In the genomic region with DNA sequence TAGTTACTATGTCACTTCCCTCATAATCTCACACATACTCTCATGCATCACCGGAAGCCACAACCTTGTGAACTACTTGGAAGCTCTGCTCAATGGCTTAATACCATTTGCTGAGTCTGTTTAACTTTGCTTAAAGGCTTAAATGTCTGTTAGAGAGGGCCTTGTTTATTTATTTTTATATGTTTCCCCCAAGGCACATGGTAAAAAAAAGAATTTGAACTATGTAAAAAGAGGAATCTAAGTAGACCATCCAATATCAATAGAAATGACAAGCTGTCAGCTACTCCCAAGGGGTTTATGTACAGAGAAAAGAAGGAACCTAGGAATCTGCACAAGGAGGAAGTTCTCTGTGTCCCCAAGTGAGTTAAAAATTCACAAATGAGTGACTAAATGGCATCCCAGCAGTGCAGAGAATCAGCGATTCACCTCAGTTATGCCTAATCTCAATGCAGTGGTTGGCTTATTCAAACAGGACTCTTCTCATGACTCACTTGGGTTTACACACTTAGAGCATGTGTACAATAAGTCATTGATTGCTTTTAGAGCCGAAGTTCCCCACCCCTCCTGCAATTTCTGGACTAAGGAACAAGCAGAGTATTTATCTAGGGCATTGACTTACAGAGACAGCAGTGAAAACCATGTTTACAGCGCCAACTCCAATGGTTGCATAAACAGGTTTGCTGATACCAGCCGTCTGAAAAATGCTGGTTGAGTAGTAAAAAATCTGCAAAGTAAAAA, we compare ENCODE assay signal across 1 cellular context.
TF ChIP-seq lines count a peak whose summit lies in the region.

No MANE protein-coding gene starts in this region.

TF ChIP-seq in HepG2, 621 proteins besides CTCF, POLR2A, EP300 and RAD21 (continued from another document and continues in another):
- TF ChIP-seq, protein P1, sequence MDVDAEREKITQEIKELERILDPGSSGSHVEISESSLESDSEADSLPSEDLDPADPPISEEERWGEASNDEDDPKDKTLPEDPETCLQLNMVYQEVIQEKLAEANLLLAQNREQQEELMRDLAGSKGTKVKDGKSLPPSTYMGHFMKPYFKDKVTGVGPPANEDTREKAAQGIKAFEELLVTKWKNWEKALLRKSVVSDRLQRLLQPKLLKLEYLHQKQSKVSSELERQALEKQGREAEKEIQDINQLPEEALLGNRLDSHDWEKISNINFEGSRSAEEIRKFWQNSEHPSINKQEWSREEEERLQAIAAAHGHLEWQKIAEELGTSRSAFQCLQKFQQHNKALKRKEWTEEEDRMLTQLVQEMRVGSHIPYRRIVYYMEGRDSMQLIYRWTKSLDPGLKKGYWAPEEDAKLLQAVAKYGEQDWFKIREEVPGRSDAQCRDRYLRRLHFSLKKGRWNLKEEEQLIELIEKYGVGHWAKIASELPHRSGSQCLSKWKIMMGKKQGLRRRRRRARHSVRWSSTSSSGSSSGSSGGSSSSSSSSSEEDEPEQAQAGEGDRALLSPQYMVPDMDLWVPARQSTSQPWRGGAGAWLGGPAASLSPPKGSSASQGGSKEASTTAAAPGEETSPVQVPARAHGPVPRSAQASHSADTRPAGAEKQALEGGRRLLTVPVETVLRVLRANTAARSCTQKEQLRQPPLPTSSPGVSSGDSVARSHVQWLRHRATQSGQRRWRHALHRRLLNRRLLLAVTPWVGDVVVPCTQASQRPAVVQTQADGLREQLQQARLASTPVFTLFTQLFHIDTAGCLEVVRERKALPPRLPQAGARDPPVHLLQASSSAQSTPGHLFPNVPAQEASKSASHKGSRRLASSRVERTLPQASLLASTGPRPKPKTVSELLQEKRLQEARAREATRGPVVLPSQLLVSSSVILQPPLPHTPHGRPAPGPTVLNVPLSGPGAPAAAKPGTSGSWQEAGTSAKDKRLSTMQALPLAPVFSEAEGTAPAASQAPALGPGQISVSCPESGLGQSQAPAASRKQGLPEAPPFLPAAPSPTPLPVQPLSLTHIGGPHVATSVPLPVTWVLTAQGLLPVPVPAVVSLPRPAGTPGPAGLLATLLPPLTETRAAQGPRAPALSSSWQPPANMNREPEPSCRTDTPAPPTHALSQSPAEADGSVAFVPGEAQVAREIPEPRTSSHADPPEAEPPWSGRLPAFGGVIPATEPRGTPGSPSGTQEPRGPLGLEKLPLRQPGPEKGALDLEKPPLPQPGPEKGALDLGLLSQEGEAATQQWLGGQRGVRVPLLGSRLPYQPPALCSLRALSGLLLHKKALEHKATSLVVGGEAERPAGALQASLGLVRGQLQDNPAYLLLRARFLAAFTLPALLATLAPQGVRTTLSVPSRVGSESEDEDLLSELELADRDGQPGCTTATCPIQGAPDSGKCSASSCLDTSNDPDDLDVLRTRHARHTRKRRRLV (CRISPR knock-in tag; IDR thresholded peaks at IDR 0.05), result 0 out of 2 replicates have a peak, but pooled peaks have one; percentile 44
- TF ChIP-seq EED (CRISPR knock-in tag; IDR thresholded peaks at IDR 0.05) (no peak), ZBTB8A (CRISPR knock-in tag; IDR thresholded peaks at IDR 0.05; ENCODE audit: borderline replicate concordance, low read depth) (no peak), RXRB (CRISPR knock-in tag; IDR thresholded peaks at IDR 0.05; ENCODE audit: borderline replicate concordance) (peak; percentile 94), NFKBIZ (CRISPR knock-in tag; IDR thresholded peaks at IDR 0.05) (peak; percentile 60; the same call in 1 of the 2 replicates), POLR2G (IDR thresholded peaks at IDR 0.05; ENCODE audit: low read depth, low read length) (peak; percentile 70), ZNF629 (CRISPR knock-in tag; conservative IDR thresholded peaks at IDR 0.05) (0 out of 2 replicates have a peak, but pooled peaks have one; percentile 50), RCOR2 (CRISPR knock-in tag; IDR thresholded peaks at IDR 0.05) (peak; percentile 96), CENPX (CRISPR knock-in tag; IDR thresholded peaks at IDR 0.05) (no peak), NFATC3 (CRISPR knock-in tag; IDR thresholded peaks at IDR 0.05) (no peak), ADNP (CRISPR knock-in tag; IDR thresholded peaks at IDR 0.05) (no peak), ZNF512B (CRISPR knock-in tag; IDR thresholded peaks at IDR 0.05; ENCODE audit: borderline replicate concordance) (no peak), FOXK2 (IDR thresholded peaks at IDR 0.05) (peak; percentile 98), PITX1 (CRISPR knock-in tag; IDR thresholded peaks at IDR 0.05) (peak; percentile 97), ZNF563 (CRISPR knock-in tag; IDR thresholded peaks at IDR 0.05) (no peak), RBAK (CRISPR knock-in tag; IDR thresholded peaks at IDR 0.05) (no peak), GABPB1 (CRISPR knock-in tag; IDR thresholded peaks at IDR 0.05) (peak; percentile 49), THYN1 (CRISPR knock-in tag; IDR thresholded peaks at IDR 0.05; ENCODE audit: borderline replicate concordance, low read depth) (no peak), HES4 (CRISPR knock-in tag; IDR thresholded peaks at IDR 0.05; ENCODE audit: borderline replicate concordance) (no peak), ZNF775 (CRISPR knock-in tag; IDR thresholded peaks at IDR 0.05; ENCODE audit: borderline replicate concordance) (0 out of 2 replicates have a peak, but pooled peaks have one; percentile 25), ZNF773 (CRISPR knock-in tag; IDR thresholded peaks at IDR 0.05; ENCODE audit: borderline replicate concordance) (no peak), ZSCAN20 (CRISPR knock-in tag; IDR thresholded peaks at IDR 0.05; ENCODE audit: borderline replicate concordance) (no peak), MYNN (CRISPR knock-in tag; IDR thresholded peaks at IDR 0.05; ENCODE audit: low read depth) (no peak), PPARG (CRISPR knock-in tag; conservative IDR thresholded peaks at IDR 0.05) (peak; percentile 92), MIER3 (CRISPR knock-in tag; IDR thresholded peaks at IDR 0.05; ENCODE audit: borderline replicate concordance) (peak; percentile 93; the same call in 1 of the 2 replicates), HMGA1 (CRISPR knock-in tag; conservative IDR thresholded peaks at IDR 0.05) (no peak), ONECUT2 (CRISPR knock-in tag; IDR thresholded peaks at IDR 0.05) (peak; percentile 94), MTF1 (CRISPR knock-in tag; IDR thresholded peaks at IDR 0.05) (no peak), RBFOX2 (IDR thresholded peaks at IDR 0.05; ENCODE audit: low read depth, low read length) (peak; percentile 61), ZNF251 (CRISPR knock-in tag; IDR thresholded peaks at IDR 0.05) (no peak)
- TF ChIP-seq, protein P2, sequence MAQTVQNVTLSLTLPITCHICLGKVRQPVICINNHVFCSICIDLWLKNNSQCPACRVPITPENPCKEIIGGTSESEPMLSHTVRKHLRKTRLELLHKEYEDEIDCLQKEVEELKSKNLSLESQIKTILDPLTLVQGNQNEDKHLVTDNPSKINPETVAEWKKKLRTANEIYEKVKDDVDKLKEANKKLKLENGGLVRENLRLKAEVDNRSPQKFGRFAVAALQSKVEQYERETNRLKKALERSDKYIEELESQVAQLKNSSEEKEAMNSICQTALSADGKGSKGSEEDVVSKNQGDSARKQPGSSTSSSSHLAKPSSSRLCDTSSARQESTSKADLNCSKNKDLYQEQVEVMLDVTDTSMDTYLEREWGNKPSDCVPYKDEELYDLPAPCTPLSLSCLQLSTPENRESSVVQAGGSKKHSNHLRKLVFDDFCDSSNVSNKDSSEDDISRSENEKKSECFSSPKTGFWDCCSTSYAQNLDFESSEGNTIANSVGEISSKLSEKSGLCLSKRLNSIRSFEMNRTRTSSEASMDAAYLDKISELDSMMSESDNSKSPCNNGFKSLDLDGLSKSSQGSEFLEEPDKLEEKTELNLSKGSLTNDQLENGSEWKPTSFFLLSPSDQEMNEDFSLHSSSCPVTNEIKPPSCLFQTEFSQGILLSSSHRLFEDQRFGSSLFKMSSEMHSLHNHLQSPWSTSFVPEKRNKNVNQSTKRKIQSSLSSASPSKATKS (CRISPR knock-in tag; IDR thresholded peaks at IDR 0.05), result peak; percentile 92
- TF ChIP-seq, protein P3, sequence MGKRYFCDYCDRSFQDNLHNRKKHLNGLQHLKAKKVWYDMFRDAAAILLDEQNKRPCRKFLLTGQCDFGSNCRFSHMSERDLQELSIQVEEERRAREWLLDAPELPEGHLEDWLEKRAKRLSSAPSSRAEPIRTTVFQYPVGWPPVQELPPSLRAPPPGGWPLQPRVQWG (CRISPR knock-in tag; IDR thresholded peaks at IDR 0.05; ENCODE audit: borderline replicate concordance, low read depth), result no peak
- TF ChIP-seq, protein P4, sequence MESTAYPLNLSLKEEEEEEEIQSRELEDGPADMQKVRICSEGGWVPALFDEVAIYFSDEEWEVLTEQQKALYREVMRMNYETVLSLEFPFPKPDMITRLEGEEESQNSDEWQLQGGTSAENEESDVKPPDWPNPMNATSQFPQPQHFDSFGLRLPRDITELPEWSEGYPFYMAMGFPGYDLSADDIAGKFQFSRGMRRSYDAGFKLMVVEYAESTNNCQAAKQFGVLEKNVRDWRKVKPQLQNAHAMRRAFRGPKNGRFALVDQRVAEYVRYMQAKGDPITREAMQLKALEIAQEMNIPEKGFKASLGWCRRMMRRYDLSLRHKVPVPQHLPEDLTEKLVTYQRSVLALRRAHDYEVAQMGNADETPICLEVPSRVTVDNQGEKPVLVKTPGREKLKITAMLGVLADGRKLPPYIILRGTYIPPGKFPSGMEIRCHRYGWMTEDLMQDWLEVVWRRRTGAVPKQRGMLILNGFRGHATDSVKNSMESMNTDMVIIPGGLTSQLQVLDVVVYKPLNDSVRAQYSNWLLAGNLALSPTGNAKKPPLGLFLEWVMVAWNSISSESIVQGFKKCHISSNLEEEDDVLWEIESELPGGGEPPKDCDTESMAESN (CRISPR knock-in tag; conservative IDR thresholded peaks at IDR 0.05), result peak; percentile 35; the same call in 1 of the 2 replicates
- TF ChIP-seq, protein P5, sequence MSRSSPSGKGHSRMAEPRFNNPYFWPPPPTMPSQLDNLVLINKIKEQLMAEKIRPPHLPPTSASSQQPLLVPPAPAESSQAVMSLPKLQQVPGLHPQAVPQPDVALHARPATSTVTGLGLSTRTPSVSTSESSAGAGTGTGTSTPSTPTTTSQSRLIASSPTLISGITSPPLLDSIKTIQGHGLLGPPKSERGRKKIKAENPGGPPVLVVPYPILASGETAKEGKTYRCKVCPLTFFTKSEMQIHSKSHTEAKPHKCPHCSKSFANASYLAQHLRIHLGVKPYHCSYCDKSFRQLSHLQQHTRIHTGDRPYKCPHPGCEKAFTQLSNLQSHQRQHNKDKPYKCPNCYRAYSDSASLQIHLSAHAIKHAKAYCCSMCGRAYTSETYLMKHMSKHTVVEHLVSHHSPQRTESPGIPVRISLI (CRISPR knock-in tag; IDR thresholded peaks at IDR 0.05; ENCODE audit: borderline replicate concordance), result peak; percentile 52; the same call in 1 of the 2 replicates
- TF ChIP-seq, protein P6, sequence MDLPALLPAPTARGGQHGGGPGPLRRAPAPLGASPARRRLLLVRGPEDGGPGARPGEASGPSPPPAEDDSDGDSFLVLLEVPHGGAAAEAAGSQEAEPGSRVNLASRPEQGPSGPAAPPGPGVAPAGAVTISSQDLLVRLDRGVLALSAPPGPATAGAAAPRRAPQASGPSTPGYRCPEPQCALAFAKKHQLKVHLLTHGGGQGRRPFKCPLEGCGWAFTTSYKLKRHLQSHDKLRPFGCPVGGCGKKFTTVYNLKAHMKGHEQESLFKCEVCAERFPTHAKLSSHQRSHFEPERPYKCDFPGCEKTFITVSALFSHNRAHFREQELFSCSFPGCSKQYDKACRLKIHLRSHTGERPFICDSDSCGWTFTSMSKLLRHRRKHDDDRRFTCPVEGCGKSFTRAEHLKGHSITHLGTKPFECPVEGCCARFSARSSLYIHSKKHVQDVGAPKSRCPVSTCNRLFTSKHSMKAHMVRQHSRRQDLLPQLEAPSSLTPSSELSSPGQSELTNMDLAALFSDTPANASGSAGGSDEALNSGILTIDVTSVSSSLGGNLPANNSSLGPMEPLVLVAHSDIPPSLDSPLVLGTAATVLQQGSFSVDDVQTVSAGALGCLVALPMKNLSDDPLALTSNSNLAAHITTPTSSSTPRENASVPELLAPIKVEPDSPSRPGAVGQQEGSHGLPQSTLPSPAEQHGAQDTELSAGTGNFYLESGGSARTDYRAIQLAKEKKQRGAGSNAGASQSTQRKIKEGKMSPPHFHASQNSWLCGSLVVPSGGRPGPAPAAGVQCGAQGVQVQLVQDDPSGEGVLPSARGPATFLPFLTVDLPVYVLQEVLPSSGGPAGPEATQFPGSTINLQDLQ (CRISPR knock-in tag; IDR thresholded peaks at IDR 0.05), result no peak
- TF ChIP-seq, protein P7, sequence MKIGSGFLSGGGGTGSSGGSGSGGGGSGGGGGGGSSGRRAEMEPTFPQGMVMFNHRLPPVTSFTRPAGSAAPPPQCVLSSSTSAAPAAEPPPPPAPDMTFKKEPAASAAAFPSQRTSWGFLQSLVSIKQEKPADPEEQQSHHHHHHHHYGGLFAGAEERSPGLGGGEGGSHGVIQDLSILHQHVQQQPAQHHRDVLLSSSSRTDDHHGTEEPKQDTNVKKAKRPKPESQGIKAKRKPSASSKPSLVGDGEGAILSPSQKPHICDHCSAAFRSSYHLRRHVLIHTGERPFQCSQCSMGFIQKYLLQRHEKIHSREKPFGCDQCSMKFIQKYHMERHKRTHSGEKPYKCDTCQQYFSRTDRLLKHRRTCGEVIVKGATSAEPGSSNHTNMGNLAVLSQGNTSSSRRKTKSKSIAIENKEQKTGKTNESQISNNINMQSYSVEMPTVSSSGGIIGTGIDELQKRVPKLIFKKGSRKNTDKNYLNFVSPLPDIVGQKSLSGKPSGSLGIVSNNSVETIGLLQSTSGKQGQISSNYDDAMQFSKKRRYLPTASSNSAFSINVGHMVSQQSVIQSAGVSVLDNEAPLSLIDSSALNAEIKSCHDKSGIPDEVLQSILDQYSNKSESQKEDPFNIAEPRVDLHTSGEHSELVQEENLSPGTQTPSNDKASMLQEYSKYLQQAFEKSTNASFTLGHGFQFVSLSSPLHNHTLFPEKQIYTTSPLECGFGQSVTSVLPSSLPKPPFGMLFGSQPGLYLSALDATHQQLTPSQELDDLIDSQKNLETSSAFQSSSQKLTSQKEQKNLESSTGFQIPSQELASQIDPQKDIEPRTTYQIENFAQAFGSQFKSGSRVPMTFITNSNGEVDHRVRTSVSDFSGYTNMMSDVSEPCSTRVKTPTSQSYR (CRISPR knock-in tag; IDR thresholded peaks at IDR 0.05; ENCODE audit: borderline replicate concordance), result peak; percentile 70; the same call in 1 of the 2 replicates
